8 cellular contexts compared by ENCODE assay signal in genomic region chr10:77036993-77037734, GRCh38.
DNase-seq lines count a peak whose midpoint lies in the region; TF ChIP-seq lines count a peak whose summit lies in the region.

No MANE protein-coding gene starts in this region.

- no peak for DNase-seq in BJ (ENCODE audit: low read depth)
- peak; percentile 15 for DNase-seq in GM23248
- peak; percentile 27 for DNase-seq in RKO (ENCODE audit: low spot score)
- DNase-seq in iPS DF 6.9 (ENCODE audit: low read depth, low spot score): peak; percentile 57
- no peak for DNase-seq in GF-D8 (lab: John Stamatoyannopoulos, UW)
- no peak for DNase-seq in GM03348 (ENCODE audit: low spot score)
- DNase-seq in AG08395 (ENCODE audit: low spot score): no peak
- DNase-seq in HPDE6-E6E7 (ENCODE audit: extremely low spot score): no peak

- no peak overlapping the region for H3K9ac ChIP-seq in GM23248

- H3K36me3 ChIP-seq in BJ (ENCODE audit: control insufficient read depth, insufficient read depth, low read length) (no peaks in the 10 kb centered on the region), GM23248 (ENCODE audit: low read depth) (no peaks in the 10 kb centered on the region), iPS DF 6.9 (ENCODE audit: control insufficient read depth, insufficient read depth, low read length) (no peaks in the 10 kb centered on the region)

- H3K4me3 ChIP-seq in BJ (ENCODE audit: low read depth, low read length) (no peak overlapping the region), GM23248 (no peak overlapping the region), iPS DF 6.9 (ENCODE audit: low read length) (no peak overlapping the region)

- peak; percentile 50 for TF ChIP-seq CTCF in BJ (IDR thresholded peaks at IDR 0.05; ENCODE audit: insufficient read depth, low read depth, low read length)

- POLR2A ChIA-PET in BJ (lab: Charles Lee): no interaction called here

- H4K20me1 ChIP-seq in GM23248 (ENCODE audit: insufficient read depth): no peaks in the 10 kb centered on the region

- H3K9me3 ChIP-seq in GM23248 (ENCODE audit: low read depth) (no peaks in the 10 kb centered on the region), iPS DF 6.9 (ENCODE audit: control insufficient read depth, insufficient read depth, low read length) (no peaks in the 10 kb centered on the region)

- in situ Hi-C loops in GM23248 (cut with MboI): no loop called here

- 80% methylated on average over 6 of the region's 6 CpGs for WGBS in GM23248 (ENCODE audit: low coverage in 1 of 2, low lambda C conversion rate in 2 of 2, missing lambda C conversion rate in 2 of 2), 2 experiments
- no CpG with 5 or more reads among the region's 6 CpGs for WGBS in iPS DF 6.9 (ENCODE audit: insufficient coverage, insufficient read length)

- H3K27ac ChIP-seq in GM23248 (no peak overlapping the region), iPS DF 6.9 (ENCODE audit: low read length) (no peak overlapping the region)

- no peaks in the 10 kb centered on the region for H3K79me2 ChIP-seq in GM23248 (ENCODE audit: insufficient read depth)

- H3K4me1 ChIP-seq in GM23248 (ENCODE audit: insufficient read depth): no peaks in the 10 kb centered on the region
- H3K4me1 ChIP-seq in iPS DF 6.9 (ENCODE audit: control insufficient read depth, insufficient read depth, low read length): peaks cover 3% of the 10 kb centered on the region; the same call in 1 of the 2 replicates

- H2AFZ ChIP-seq in GM23248: no peak overlapping the region

- H3K27me3 ChIP-seq in BJ (ENCODE audit: control insufficient read depth, insufficient read depth, low read length): no peaks in the 10 kb centered on the region
- H3K27me3 ChIP-seq in GM23248 (replicated peaks; ENCODE audit: insufficient read depth): no peaks in the 10 kb centered on the region
- no peaks in the 10 kb centered on the region for H3K27me3 ChIP-seq in iPS DF 6.9 (ENCODE audit: control insufficient read depth, insufficient read depth, low read length)

- H3K9me2 ChIP-seq in GM23248 (ENCODE audit: insufficient read depth): no peaks in the 10 kb centered on the region

- CTCF ChIA-PET in BJ (lab: Yijun Ruan, JAX): interaction anchor here (0.6 to 1.7 kb wide), 5 partner anchors 8 to 38 kb away, joined by 3 to 7 read pairs (median 3); no protein-coding TSS in a partner anchor

- no peak overlapping the region for H3K4me2 ChIP-seq in GM23248 (ENCODE audit: unreplicated experiment)

- no peaks in the 10 kb centered on the region for H3F3A ChIP-seq in GM23248 (ENCODE audit: insufficient read depth)

Comparison
In these comparisons a context has a peak if more than half of its experiments do, and no peak if none do; other contexts are left out.
1. DNase-seq: peak in GM23248 (single experiment), RKO (single experiment) and iPS DF 6.9 (single experiment); none in BJ (single experiment), GF-D8 (single experiment), GM03348 (single experiment), AG08395 (single experiment) and HPDE6-E6E7 (single experiment).